1 cellular context compared by ENCODE assay signal in genomic region chr11:47961383-47961782, GRCh38.
TF ChIP-seq lines count a peak whose summit lies in the region.

No MANE protein-coding gene starts in this region.

TF ChIP-seq in K562, 482 proteins besides CTCF, POLR2A, EP300 and RAD21 (continued from another document):
- TF ChIP-seq CHAMP1 (IDR thresholded peaks at IDR 0.05): no peak
- no peak for TF ChIP-seq NEUROD1 (IDR thresholded peaks at IDR 0.05; ENCODE audit: borderline replicate concordance, low read depth, low read length, partially characterized antibody)
- TF ChIP-seq TAF1 (IDR thresholded peaks at IDR 0.05; ENCODE audit: control insufficient read depth, extremely low read depth, insufficient read depth, low read length, severe bottlenecking): no peak
- TF ChIP-seq CAMTA2 (CRISPR knock-in tag; conservative IDR thresholded peaks at IDR 0.05): no peak
- TF ChIP-seq RAD51 (IDR thresholded peaks at IDR 0.05; ENCODE audit: borderline replicate concordance, low read depth): no peak
- TF ChIP-seq TSC22D4 (tag; IDR thresholded peaks at IDR 0.05): no peak
- TF ChIP-seq ZNF436 (CRISPR knock-in tag; IDR thresholded peaks at IDR 0.05): no peak
- no peak for TF ChIP-seq MLX (CRISPR knock-in tag; conservative IDR thresholded peaks at IDR 0.05)
TF ChIP-seq in K562: peak in this region for 6.
